1 cellular context compared by ENCODE assay signal in the genomic region with DNA sequence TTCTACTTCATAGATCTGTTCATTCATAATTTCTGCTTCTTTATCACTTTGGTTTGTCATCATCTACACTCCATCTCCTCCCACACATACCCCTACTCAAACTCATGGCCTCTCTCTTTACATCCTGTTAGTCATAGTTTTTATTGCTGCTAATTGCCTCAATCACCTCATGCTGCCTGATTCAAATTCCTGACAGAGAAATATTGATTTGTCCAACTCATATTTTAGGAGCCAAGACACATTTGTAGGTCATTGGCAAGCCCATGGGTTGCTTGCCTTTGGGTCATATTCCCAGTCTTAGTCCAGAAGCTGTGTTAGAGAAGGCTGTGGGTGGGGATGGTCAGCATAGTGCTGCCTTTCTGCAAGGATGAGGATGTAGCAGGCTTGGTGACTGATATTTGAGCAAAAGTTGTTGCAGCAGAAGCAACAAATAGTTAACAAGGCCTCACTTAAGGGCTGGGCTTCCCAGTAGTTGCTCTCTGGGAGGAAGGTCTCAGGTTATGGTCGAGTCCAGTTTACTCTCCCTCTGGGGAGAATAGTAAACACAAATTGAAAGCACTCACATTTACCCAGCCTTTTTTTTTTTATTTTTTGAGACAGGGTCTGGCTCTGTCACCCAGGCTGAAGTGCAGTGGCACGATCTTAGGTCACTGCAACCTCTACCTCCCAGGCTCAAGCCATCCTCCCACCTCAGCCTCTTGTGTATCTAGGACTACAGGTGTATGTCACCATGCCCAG.
TF ChIP-seq lines count a peak whose summit lies in the region.

No MANE protein-coding gene starts in this region.

TF ChIP-seq in HEK293, 187 proteins besides CTCF, POLR2A, EP300 and RAD21 (continued from another document):
- TF ChIP-seq BCL11A (tag by site-specific recombination; IDR thresholded peaks at IDR 0.05; ENCODE audit: low read depth): no peak
